Comparison of ENCODE assay signal across 22 cellular contexts in the genomic region with DNA sequence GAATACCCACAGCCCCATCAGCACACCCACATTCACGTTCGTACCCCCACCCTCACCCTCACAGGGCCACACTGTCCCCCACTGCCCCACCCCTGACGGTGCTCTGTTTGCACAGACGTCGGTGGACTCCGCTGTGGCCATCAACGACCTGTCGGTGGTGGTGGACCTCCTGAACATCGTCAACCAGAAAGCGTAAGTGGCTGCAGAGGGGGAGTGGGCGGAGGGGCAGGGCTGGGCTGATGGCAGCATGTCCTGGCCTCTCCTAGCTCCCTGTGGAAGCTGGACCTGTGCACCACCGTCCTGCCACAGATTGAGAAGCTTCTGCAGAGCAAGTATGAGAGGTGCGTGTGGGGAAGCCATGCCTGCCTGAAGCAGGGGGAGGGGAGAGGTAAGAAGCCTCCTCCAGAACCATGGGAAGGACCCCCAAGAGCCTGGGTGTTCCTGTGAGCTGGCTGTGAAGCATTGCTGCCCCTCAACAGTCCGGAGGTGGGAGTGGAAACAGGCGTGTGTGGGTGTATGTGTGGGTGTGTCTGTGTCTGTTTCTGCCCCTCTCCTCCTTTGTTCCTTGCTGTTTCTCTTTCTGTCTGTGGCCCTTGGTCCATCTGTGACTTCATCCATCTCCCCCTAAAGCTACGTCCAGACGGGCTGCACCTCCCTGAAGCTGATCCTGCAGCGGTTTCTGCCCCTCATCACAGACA.
"Had no signal": no experiment of that assay in that cellular context is flagged by ENCODE, and none has a peak within 500 bp of the region (broad histone marks: within the 10 kb centered on the region; RNA-seq: fewer than 3 reads in every experiment).

No MANE protein-coding gene starts in this region.

- H3K27me3 Mint-ChIP-seq: activated naive CD8-positive, alpha-beta T cell treated with anti-CD3 and anti-CD28 coated beads for 36 hours; memory B cell; stimulated activated memory B cell treated with anti-CD40 and anti-IgM and Interleukin-4, amounts not matched to agents 10 μg/mL and 1 μg/mL and 100 μg/mL, for 72 hours had no signal

- DNase-seq: activated CD4-positive, alpha-beta T cell treated with anti-CD3 and anti-CD28 coated beads, Interleukin-2, amount 50 U/mL, for 1 hour; activated CD8-positive, alpha-beta memory T cell treated with anti-CD3 and anti-CD28 coated beads for 24 hours; activated naive CD8-positive, alpha-beta T cell treated with anti-CD3 and anti-CD28 coated beads for 36 hours; amniotic stem cell; caudate nucleus; erythroblast; foreskin melanocyte; stimulated activated CD4-positive, alpha-beta T cell treated with anti-CD3 and anti-CD28 coated beads, Interleukin-4, amount 100 ng/mL, for 24 hours; T-helper 1 cell; T-helper 9 cell; testis had no signal

- H3K4me1 Mint-ChIP-seq: activated naive CD8-positive, alpha-beta T cell treated with anti-CD3 and anti-CD28 coated beads for 36 hours; memory B cell; neural crest cell; stimulated activated memory B cell treated with anti-CD40 and anti-IgM and Interleukin-4, amounts not matched to agents 10 μg/mL and 1 μg/mL and 100 μg/mL, for 72 hours had no signal

- H3K36me3 ChIP-seq: ovary had no signal

- H3K4me2 ChIP-seq: smooth muscle cell had no signal

- H3K4me3 Mint-ChIP-seq: activated naive CD8-positive, alpha-beta T cell treated with anti-CD3 and anti-CD28 coated beads for 36 hours; memory B cell; neural crest cell; stimulated activated memory B cell treated with anti-CD40 and anti-IgM and Interleukin-4, amounts not matched to agents 10 μg/mL and 1 μg/mL and 100 μg/mL, for 72 hours had no signal

- H3K4me1 ChIP-seq: testis had no signal

- H3K9me3 Mint-ChIP-seq: activated naive CD8-positive, alpha-beta T cell treated with anti-CD3 and anti-CD28 coated beads for 36 hours; memory B cell; neural crest cell; stimulated activated memory B cell treated with anti-CD40 and anti-IgM and Interleukin-4, amounts not matched to agents 10 μg/mL and 1 μg/mL and 100 μg/mL, for 72 hours had no signal

- H3K9me3 ChIP-seq: body of pancreas, left lung, ovary, testis, upper lobe of left lung had no signal

- ATAC-seq: body of pancreas; stimulated activated memory B cell treated with anti-CD40 and anti-IgM and Interleukin-4, amounts not matched to agents 10 μg/mL and 1 μg/mL and 100 μg/mL, for 72 hours had no signal

- H3K27ac ChIP-seq: body of pancreas, coronary artery, left lung, ovary, testis, upper lobe of left lung had no signal

- H3K4me3 ChIP-seq: body of pancreas, coronary artery, left lung, ovary, smooth muscle cell, testis, upper lobe of left lung had no signal

- H3K27me3 ChIP-seq: body of pancreas, left lung, ovary, testis, upper lobe of left lung had no signal

- FAIRE-seq: endometrium, kidney had no signal

- H3K27ac Mint-ChIP-seq: activated naive CD8-positive, alpha-beta T cell treated with anti-CD3 and anti-CD28 coated beads for 36 hours; memory B cell; stimulated activated memory B cell treated with anti-CD40 and anti-IgM and Interleukin-4, amounts not matched to agents 10 μg/mL and 1 μg/mL and 100 μg/mL, for 72 hours had no signal
